In genomic region chr14:103512701-103513611, GRCh38 we compare ENCODE assay signal across 7 cellular contexts. TPM values are rescaled to one million over a fixed set of nuclear protein-coding genes. Genes with fewer than 3 reads are reported as not detected.
A peak's percentile ranks its signal among the peaks of the same experiment; 100 is the strongest.
DNase-seq lines count a peak whose midpoint lies in the region; ATAC-seq lines count a peak whose summit lies in the region.

No MANE protein-coding gene starts in this region.

- peak overlapping the region; percentile 46; the same call in 1 of the 2 replicates for H3K27ac ChIP-seq in SK-N-MC

- no peak overlapping the region for H3K4me3 ChIP-seq in SK-N-MC

- H3K9me3 ChIP-seq in SK-N-MC (ENCODE audit: low read depth, low read length) = no peaks in the 10 kb centered on the region

- peaks cover 19% of the 10 kb centered on the region for H3K36me3 ChIP-seq in SK-N-MC (ENCODE audit: insufficient read depth, low read length)

- ATAC-seq in GM21390 (IDR thresholded peaks at IDR 0.05; ENCODE audit: unreplicated experiment) = no peak
- ATAC-seq in GM19328 (IDR thresholded peaks at IDR 0.05; ENCODE audit: unreplicated experiment) = no peak
- no peak for ATAC-seq in HG02763 (IDR thresholded peaks at IDR 0.05; ENCODE audit: unreplicated experiment)

- H3K9ac ChIP-seq in SK-N-MC (ENCODE audit: insufficient read length) = no peak overlapping the region

- peak; percentile 41 for DNase-seq in HT1080 (ENCODE audit: low read depth)
- no peak for DNase-seq in SK-N-MC (ENCODE audit: low read depth, low spot score)
- DNase-seq in globus pallidus (ENCODE audit: low spot score) = peak; percentile 46
- DNase-seq in putamen (ENCODE audit: low spot score) = peak; percentile 87

RNA-seq across cellular contexts. Expression of gene CKB, which starts 9.7 kb away (rescaled TPM):
- total RNA-seq in HT1080 (2014; rRNA removed; shearing (Covaris generic)) = 5.9 and 6.9 TPM in 2 replicates
- polyA plus RNA-seq in HT1080 (2015; cell fraction: cytosol; rRNA removed) = 13.2 and 22.8 TPM in 2 replicates
- polyA plus RNA-seq in HT1080 (2015; cell fraction: nucleus; rRNA removed) = 7.5 and 9.2 TPM in 2 replicates

RNA-seq across cellular contexts. Expression of gene TRMT61A, which starts 16.0 kb away (rescaled TPM):
- total RNA-seq in HT1080 (2014; rRNA removed; shearing (Covaris generic)) = 29.0 and 34.1 TPM in 2 replicates
- 14.8 and 17.7 TPM in 2 replicates for polyA plus RNA-seq in HT1080 (2015; cell fraction: cytosol; rRNA removed)
- 23.7 and 24.2 TPM in 2 replicates for polyA plus RNA-seq in HT1080 (2015; cell fraction: nucleus; rRNA removed)

RNA-seq across cellular contexts. Expression of gene BAG5, which starts 49.5 kb away (rescaled TPM):
- 19.7 and 23.8 TPM in 2 replicates for total RNA-seq in HT1080 (2014; rRNA removed; shearing (Covaris generic))
- 18.3 and 20.9 TPM in 2 replicates for polyA plus RNA-seq in HT1080 (2015; cell fraction: cytosol; rRNA removed)
- polyA plus RNA-seq in HT1080 (2015; cell fraction: nucleus; rRNA removed) = 13.4 and 14.0 TPM in 2 replicates

RNA-seq across cellular contexts. Expression of gene COA8, which starts 49.8 kb away (rescaled TPM):
- 24.0 and 50.6 TPM in 2 replicates for total RNA-seq in HT1080 (2014; rRNA removed; shearing (Covaris generic))
- 37.7 and 45.1 TPM in 2 replicates for polyA plus RNA-seq in HT1080 (2015; cell fraction: cytosol; rRNA removed)
- 13.8 and 15.8 TPM in 2 replicates for polyA plus RNA-seq in HT1080 (2015; cell fraction: nucleus; rRNA removed)
